In genomic region chr6:38155576-38156204, GRCh38 we compare ENCODE assay signal across 16 cellular contexts.
DNase-seq lines count a peak whose midpoint lies in the region; ATAC-seq and TF ChIP-seq lines count a peak whose summit lies in the region.
"Had no signal": no experiment of that assay in that cellular context is flagged by ENCODE, and none has a peak within 500 bp of the region (broad histone marks: within the 10 kb centered on the region; RNA-seq: fewer than 3 reads in every experiment).

No MANE protein-coding gene starts in this region.

- H3K79me2 ChIP-seq in OCI-LY7 (ENCODE audit: insufficient read depth, low read depth, low read length), result no peaks in the 10 kb centered on the region

- H3K4me2 ChIP-seq in OCI-LY7 (ENCODE audit: low read length), result no peak overlapping the region

- peaks cover 6% of the 10 kb centered on the region for H3K4me1 ChIP-seq in OCI-LY7 (ENCODE audit: insufficient read depth, low read length, poor library complexity, severe bottlenecking)
- H3K4me1 ChIP-seq: ascending aorta had no signal

- no peak overlapping the region for H3K4me3 ChIP-seq in OCI-LY7 (ENCODE audit: low read depth, low read length, poor library complexity, severe bottlenecking)
- H3K4me3 ChIP-seq: ascending aorta had no signal

- peaks cover 5% of the 10 kb centered on the region for H3K4me1 Mint-ChIP-seq in WTC11

- CTCF ChIA-PET in WTC11 (lab: Charles Lee), result interaction anchor here (0.7 to 1.7 kb wide), 2 partner anchors 13 to 32 kb away, joined by 3 to 6 read pairs; no protein-coding TSS in a partner anchor
- CTCF ChIA-PET in OCI-LY7 (lab: Charles Lee; ENCODE audit: unreplicated experiment), result no interaction called here

- no peak overlapping the region for H3K4me3 Mint-ChIP-seq in WTC11
- H3K4me3 Mint-ChIP-seq: activated T-helper 1 cell treated with anti-CD3 and anti-CD28 coated beads, Interleukin-12 subunit alpha, Interleukin-12 subunit beta, Interleukin-2, Interleukin-4 antibody, amounts not matched to agents 30 ng/mL and 10 ng/mL and 1 ng/mL, durations not matched to agents 14 hours and 24 hours and 36 hours had no signal

- H3K9me3 ChIP-seq in OCI-LY7 (ENCODE audit: low read length), result no peaks in the 10 kb centered on the region
- H3K9me3 ChIP-seq: ascending aorta had no signal

- no peak overlapping the region for H3K27ac ChIP-seq in OCI-LY7 (ENCODE audit: low read depth, low read length, poor library complexity, severe bottlenecking)
- H3K27ac ChIP-seq: ascending aorta had no signal

- H3K36me3 ChIP-seq in OCI-LY7 (ENCODE audit: insufficient read depth, low read length), result no peaks in the 10 kb centered on the region

- no peaks in the 10 kb centered on the region for H3K9me3 Mint-ChIP-seq in WTC11
- H3K9me3 Mint-ChIP-seq: activated T-helper 1 cell treated with anti-CD3 and anti-CD28 coated beads, Interleukin-12 subunit alpha, Interleukin-12 subunit beta, Interleukin-2, Interleukin-4 antibody, amounts not matched to agents 30 ng/mL and 10 ng/mL and 1 ng/mL, durations not matched to agents 14 hours and 24 hours and 36 hours had no signal

- H3K9me2 ChIP-seq in OCI-LY7 (ENCODE audit: insufficient read depth, low read length), result no peaks in the 10 kb centered on the region

- no TSS peak for BruUV-seq in OCI-LY7 (replicated peaks; lab: Mats Ljungman, UMichigan)

- intact Hi-C loops in OCI-LY7 (cut with micrococcal nuclease; ENCODE audit: unreplicated experiment), result no loop called here

- POLR2A ChIA-PET in WTC11 (lab: Charles Lee) (no interaction called here), OCI-LY7 (lab: Charles Lee) (interaction anchor here (0.6 to 1.1 kb wide), 5 partner anchors 21 to 672 kb away, joined by 3 to 5 read pairs (median 4); no protein-coding TSS in a partner anchor)

- no peaks in the 10 kb centered on the region for H3K36me3 Mint-ChIP-seq in WTC11

- DNase-seq in activated effector memory CD4-positive, alpha-beta T cell treated with anti-CD3 and anti-CD28 coated beads, Interleukin-2, amount 50 U/mL, for 16 hours, result peak; percentile 48
- no peak for DNase-seq in activated effector memory CD4-positive, alpha-beta T cell treated with Interleukin-2 at 50 U/mL for 16 hours
- DNase-seq in WTC11 (ENCODE audit: low spot score), result no peak
- DNase-seq in glomerular endothelial cell (ENCODE audit: extremely low read depth, low read depth, low spot score), result peak; percentile 20
- DNase-seq in smooth muscle cell of the brain vasculature (ENCODE audit: low read depth, low spot score), result peak; percentile 51
- DNase-seq in OCI-LY7 (ENCODE audit: low spot score), result no peak
- DNase-seq in NCI-H1694 (lab: John Stamatoyannopoulos, UW), result no peak
- DNase-seq: activated CD4-positive, alpha-beta T cell treated with anti-CD3 and anti-CD28 coated beads for 48 hours; DMS79; left ventricle myocardium superior; NCI-H187; NCI-H524 treated with DMSO at 0.1 percent for 48 hours; T-helper 1 cell had no signal

- no peak for ATAC-seq in WTC11
- ATAC-seq in HG03108 (IDR thresholded peaks at IDR 0.05; ENCODE audit: unreplicated experiment), result no peak

- TF ChIP-seq CTCF in WTC11 (IDR thresholded peaks at IDR 0.05) (no peak), OCI-LY7 (conservative IDR thresholded peaks at IDR 0.05; ENCODE audit: low read length) (no peak)

- no peaks in the 10 kb centered on the region; the same call in 1 of the 2 replicates for H4K20me1 ChIP-seq in OCI-LY7 (ENCODE audit: insufficient read depth, low read length)

- peak overlapping the region; percentile 15; the same call in 1 of the 2 replicates for H3K27ac Mint-ChIP-seq in WTC11
- H3K27ac Mint-ChIP-seq: activated T-helper 1 cell treated with anti-CD3 and anti-CD28 coated beads, Interleukin-12 subunit alpha, Interleukin-12 subunit beta, Interleukin-2, Interleukin-4 antibody, amounts not matched to agents 30 ng/mL and 10 ng/mL and 1 ng/mL, durations not matched to agents 14 hours and 24 hours and 36 hours had no signal

- H2AFZ ChIP-seq in OCI-LY7 (ENCODE audit: low read length), result no peak overlapping the region

- no peaks in the 10 kb centered on the region for H3K27me3 Mint-ChIP-seq in WTC11 (ENCODE audit: low read depth)

TF ChIP-seq in WTC11, 78 proteins besides CTCF, POLR2A, EP300 and RAD21:
- TF ChIP-seq, protein P1, sequence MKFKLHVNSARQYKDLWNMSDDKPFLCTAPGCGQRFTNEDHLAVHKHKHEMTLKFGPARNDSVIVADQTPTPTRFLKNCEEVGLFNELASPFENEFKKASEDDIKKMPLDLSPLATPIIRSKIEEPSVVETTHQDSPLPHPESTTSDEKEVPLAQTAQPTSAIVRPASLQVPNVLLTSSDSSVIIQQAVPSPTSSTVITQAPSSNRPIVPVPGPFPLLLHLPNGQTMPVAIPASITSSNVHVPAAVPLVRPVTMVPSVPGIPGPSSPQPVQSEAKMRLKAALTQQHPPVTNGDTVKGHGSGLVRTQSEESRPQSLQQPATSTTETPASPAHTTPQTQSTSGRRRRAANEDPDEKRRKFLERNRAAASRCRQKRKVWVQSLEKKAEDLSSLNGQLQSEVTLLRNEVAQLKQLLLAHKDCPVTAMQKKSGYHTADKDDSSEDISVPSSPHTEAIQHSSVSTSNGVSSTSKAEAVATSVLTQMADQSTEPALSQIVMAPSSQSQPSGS (CRISPR knock-in tag; IDR thresholded peaks at IDR 0.05; ENCODE audit: borderline replicate concordance, low read depth), result no peak
- TF ChIP-seq MXD4 (CRISPR knock-in tag; IDR thresholded peaks at IDR 0.05; ENCODE audit: borderline replicate concordance) (no peak), NFE2L1 (CRISPR knock-in tag; IDR thresholded peaks at IDR 0.05) (no peak), ZNF121 (CRISPR knock-in tag; IDR thresholded peaks at IDR 0.05) (no peak), TEAD1 (CRISPR knock-in tag; IDR thresholded peaks at IDR 0.05) (no peak), NR3C1 (CRISPR knock-in tag; conservative IDR thresholded peaks at IDR 0.05; ENCODE audit: low read depth) (no peak), ATF6 (CRISPR knock-in tag; IDR thresholded peaks at IDR 0.05) (no peak), TEAD4 (CRISPR knock-in tag; IDR thresholded peaks at IDR 0.05) (no peak), CREM (CRISPR knock-in tag; IDR thresholded peaks at IDR 0.05) (no peak), USF2 (CRISPR knock-in tag; IDR thresholded peaks at IDR 0.05) (no peak), NR1H2 (CRISPR knock-in tag; IDR thresholded peaks at IDR 0.05) (no peak)
- TF ChIP-seq, protein P2, sequence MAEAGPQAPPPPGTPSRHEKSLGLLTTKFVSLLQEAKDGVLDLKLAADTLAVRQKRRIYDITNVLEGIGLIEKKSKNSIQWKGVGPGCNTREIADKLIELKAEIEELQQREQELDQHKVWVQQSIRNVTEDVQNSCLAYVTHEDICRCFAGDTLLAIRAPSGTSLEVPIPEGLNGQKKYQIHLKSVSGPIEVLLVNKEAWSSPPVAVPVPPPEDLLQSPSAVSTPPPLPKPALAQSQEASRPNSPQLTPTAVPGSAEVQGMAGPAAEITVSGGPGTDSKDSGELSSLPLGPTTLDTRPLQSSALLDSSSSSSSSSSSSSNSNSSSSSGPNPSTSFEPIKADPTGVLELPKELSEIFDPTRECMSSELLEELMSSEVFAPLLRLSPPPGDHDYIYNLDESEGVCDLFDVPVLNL (CRISPR knock-in tag; IDR thresholded peaks at IDR 0.05; ENCODE audit: borderline replicate concordance, low read depth), result no peak
TF ChIP-seq in WTC11: peak in this region for 0.

Comparison
In these comparisons a context has a peak if more than half of its experiments do, and no peak if none do; other contexts are left out.
1. DNase-seq: peak in activated effector memory CD4-positive, alpha-beta T cell treated with anti-CD3 and anti-CD28 coated beads, Interleukin-2, amount 50 U/mL, for 16 hours (single experiment), glomerular endothelial cell (single experiment) and smooth muscle cell of the brain vasculature (single experiment); none in activated effector memory CD4-positive, alpha-beta T cell treated with Interleukin-2 at 50 U/mL for 16 hours (single experiment), WTC11 (single experiment), OCI-LY7 (single experiment) and NCI-H1694 (single experiment).